Comparison of ENCODE assay signal across 9 cellular contexts in genomic region chr5:80672140-80672736, GRCh38. TPM values are rescaled to one million over a fixed set of nuclear protein-coding genes. Genes with fewer than 3 reads are reported as not detected.
DNase-seq lines count a peak whose midpoint lies in the region; ATAC-seq, FAIRE-seq and TF ChIP-seq lines count a peak whose summit lies in the region.
"Had no signal": no experiment of that assay in that cellular context is flagged by ENCODE, and none has a peak within 500 bp of the region (broad histone marks: within the 10 kb centered on the region; RNA-seq: fewer than 3 reads in every experiment).

No MANE protein-coding gene starts in this region.

- H3K27ac ChIP-seq in SJCRH30 = no peak overlapping the region
- no peak overlapping the region for H3K27ac ChIP-seq in foreskin keratinocyte
- no peak overlapping the region for H3K27ac ChIP-seq in pancreas
- H3K27ac ChIP-seq in vagina = no peak overlapping the region
- H3K27ac ChIP-seq: BLaER1 treated with 17β-estradiol and CSF1 and Interleukin-3, amounts not matched to agents 10 nM and 100 nM had no signal

- H3K4me1 ChIP-seq in SJCRH30 (peaks cover 4% of the 10 kb centered on the region), foreskin keratinocyte (no peaks in the 10 kb centered on the region), pancreas (no peaks in the 10 kb centered on the region), vagina (no peaks in the 10 kb centered on the region)

- H3K4me3 ChIP-seq in SJCRH30 (no peak overlapping the region), pancreas (no peak overlapping the region), vagina (no peak overlapping the region)
- H3K4me3 ChIP-seq: BLaER1 treated with 17β-estradiol and CSF1 and Interleukin-3, amounts not matched to agents 10 nM and 100 nM had no signal

- ATAC-seq in foreskin keratinocyte (peak; percentile 57), pancreas (peak; percentile 87 to 95 (median 93))

- intact Hi-C loops in pancreas (cut with DNase I) = no loop called here
- intact Hi-C loops in vagina (cut with DNase I) = no loop called here

- no peaks in the 10 kb centered on the region for H3K27me3 ChIP-seq in SJCRH30
- H3K27me3 ChIP-seq in foreskin keratinocyte = no peaks in the 10 kb centered on the region
- no peaks in the 10 kb centered on the region for H3K27me3 ChIP-seq in pancreas
- no peaks in the 10 kb centered on the region for H3K27me3 ChIP-seq in vagina
- H3K27me3 ChIP-seq: BLaER1 treated with 17β-estradiol and CSF1 and Interleukin-3, amounts not matched to agents 10 nM and 100 nM had no signal

- DNase-seq in NCI-H1417 (lab: John Stamatoyannopoulos, UW) = peak; percentile 25 to 74 (median 46)
- DNase-seq in NCI-H1417 treated with DMSO at 0.1 percent for 48 hours (lab: John Stamatoyannopoulos, UW) = no peak
- peak; percentile 80 to 86 for DNase-seq in Kasumi-1 (lab: John Stamatoyannopoulos, UW)
- DNase-seq in SJCRH30 = peak; percentile 77 to 88
- peak; percentile 84 for DNase-seq in activated effector memory CD4-positive, alpha-beta T cell treated with anti-CD3 and anti-CD28 coated beads, Interleukin-2, amount 50 U/mL, for 16 hours
- DNase-seq in foreskin keratinocyte = peak in 1 of 2 donors; percentile 55
- peak; percentile 47 to 78 (median 68) for DNase-seq in pancreas
- DNase-seq in vagina (ENCODE audit: extremely low spot score in 2 of 2) = no peak

- TF ChIP-seq CTCF in foreskin keratinocyte (conservative IDR thresholded peaks at IDR 0.05) (peak; percentile 85), pancreas (IDR thresholded peaks at IDR 0.05) (peak; percentile 49 to 72 (median 68)), vagina (IDR thresholded peaks at IDR 0.05) (peak; percentile 42 to 78 (median 64))

- peaks cover 65% of the 10 kb centered on the region for H3K36me3 ChIP-seq in SJCRH30
- H3K36me3 ChIP-seq in pancreas = peaks cover 0 to 15% (median 3%) of the 10 kb centered on the region in 3 donors
- peaks cover 0 to 5% of the 10 kb centered on the region in 2 donors for H3K36me3 ChIP-seq in vagina

- TF ChIP-seq POLR2A in vagina (IDR thresholded peaks at IDR 0.05) = no peak

- FAIRE-seq in pancreas (lab: Jason Lieb, UNC) = peak; percentile 95

- H3K9me3 ChIP-seq in SJCRH30 (replicated peaks) (no peaks in the 10 kb centered on the region), pancreas (no peaks in the 10 kb centered on the region), vagina (no peaks in the 10 kb centered on the region)
- H3K9me3 ChIP-seq: BLaER1 treated with 17β-estradiol and CSF1 and Interleukin-3, amounts not matched to agents 10 nM and 100 nM had no signal

- WGBS in pancreas, 2 donors = 10 to 12% methylated on average over 7 of the region's 7 CpGs

RNA-seq across cellular contexts. Expression of gene DHFR, which starts 17.5 kb away (rescaled TPM):
- total RNA-seq in SJCRH30 (2014; rRNA removed; shearing (Covaris generic)) = 194 and 213 TPM in 2 replicates
- total RNA-seq in foreskin keratinocyte (38.5 and 47.9 TPM in 2 replicates), pancreas (1 to 10 TPM in 5 of 6 donors, under 1 TPM in 1; 0.88 to 5.8 (median 1.9) TPM), vagina (6.6 TPM)
- polyA plus RNA-seq in foreskin keratinocyte (18.6 and 27.2 TPM in 2 replicates), pancreas (1 to 10 TPM; 1.9 to 3.4 TPM)

RNA-seq across cellular contexts. Expression of gene MSH3, which starts 17.8 kb away (rescaled TPM):
- total RNA-seq in SJCRH30 (2014; rRNA removed; shearing (Covaris generic)) = 30.4 and 32.5 TPM in 2 replicates
- total RNA-seq in foreskin keratinocyte (13.3 and 15.6 TPM in 2 replicates), pancreas (10 to 100 TPM in 2 of 6 donors, 1 to 10 TPM in 4; 6.6 to 11.5 (median 9.3) TPM), vagina (30.0 TPM)
- polyA plus RNA-seq in foreskin keratinocyte (2.9 and 4.1 TPM in 2 replicates), pancreas (1 to 10 TPM; 2.1 to 3.9 TPM)

Comparison
In these comparisons a context has a peak if more than half of its experiments do, and no peak if none do; other contexts are left out.
1. DNase-seq: peak in NCI-H1417 (3 of 3), Kasumi-1 (2 of 2), SJCRH30 (2 of 2), activated effector memory CD4-positive, alpha-beta T cell treated with anti-CD3 and anti-CD28 coated beads, Interleukin-2, amount 50 U/mL, for 16 hours (single experiment) and pancreas (6 of 6); none in NCI-H1417 treated with DMSO at 0.1 percent for 48 hours (single experiment) and vagina (0 of 2).
2. Peak in every context shown above with its lines, with median percentiles within 50 percentile points of each other: CTCF ChIP-seq.